8 cellular contexts compared by ENCODE assay signal in the genomic region with DNA sequence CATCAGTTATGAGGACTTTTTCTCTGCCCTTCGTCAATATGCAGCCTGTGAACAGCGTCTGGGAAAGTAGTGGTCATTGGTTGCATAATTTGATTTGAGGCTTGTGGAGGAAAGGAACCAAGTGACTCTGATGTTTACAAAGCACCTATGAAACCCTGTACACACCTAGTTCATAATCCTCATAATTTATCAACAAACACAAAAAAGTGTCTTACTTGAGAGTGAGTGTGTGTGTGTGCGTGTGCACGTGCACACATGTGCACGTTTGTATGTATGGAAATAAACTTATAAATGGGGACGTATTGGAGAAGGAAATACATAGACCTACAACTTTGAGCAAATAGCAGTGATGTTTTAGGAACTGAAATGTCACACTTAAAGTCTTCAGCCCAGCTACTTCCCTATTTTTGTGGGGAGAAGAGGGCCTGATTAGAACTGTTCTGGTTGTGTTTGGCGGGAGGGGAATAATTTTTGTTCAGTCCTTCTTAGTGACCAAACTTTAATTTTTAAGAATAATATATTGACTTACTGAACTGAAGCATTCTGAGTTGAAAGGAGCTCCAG. TPM values are rescaled to one million over a fixed set of nuclear protein-coding genes. Genes with fewer than 3 reads are reported as not detected.
A peak's percentile ranks its signal among the peaks of the same experiment; 100 is the strongest.
DNase-seq lines count a peak whose midpoint lies in the region; ATAC-seq, FAIRE-seq and TF ChIP-seq lines count a peak whose summit lies in the region.
"Not testable (repeated sequence)": the region's sequence is repeated elsewhere in the genome, so short reads cannot be mapped to it uniquely, and the experiment has no call there.

No MANE protein-coding gene starts in this region.

- peak overlapping the region; percentile 31; the same call in 1 of the 2 replicates for H3K9ac ChIP-seq in SU-DHL-6 (ENCODE audit: low read length)
- H3K9ac ChIP-seq in GM12878 (ENCODE audit: control insufficient read depth, insufficient read depth, low read length): not testable (repeated sequence)

- RAD21 ChIA-PET in GM12878 (lab: Charles Lee; ENCODE audit: unreplicated experiment): not testable (repeated sequence)

- 50% methylated on average over 6 of the region's 7 CpGs for WGBS in GM12878 (ENCODE audit: insufficient coverage, insufficient replicate concordance, low lambda C conversion rate, missing lambda C conversion rate)

- CTCF ChIA-PET in GM12878 (lab: Yijun Ruan, JAX): interaction anchor here (1.4 to 2.0 kb wide), 2 partner anchors 7 to 17 kb away, joined by 4 to 7 read pairs; no protein-coding TSS in a partner anchor

- peak overlapping the region in 1 of 2 donors; percentile 77 for H3K4me3 Mint-ChIP-seq in CD14-positive monocyte
- not testable (repeated sequence) for H3K4me3 Mint-ChIP-seq in activated T-cell treated with anti-CD3 and anti-CD28 coated beads, Interleukin-2, amount 50 U/mL, for 24 hours; stimulated activated memory B cell treated with anti-CD40 and anti-IgM and Interleukin-4, amounts not matched to agents 10 μg/mL and 1 μg/mL and 100 μg/mL, for 72 hours

- not testable (repeated sequence) for H3K9me2 ChIP-seq in SU-DHL-6 (replicated peaks; ENCODE audit: insufficient read depth, low read length)

- peaks cover 12% of the 10 kb centered on the region for H3K4me1 Mint-ChIP-seq in CD14-positive monocyte
- H3K4me1 Mint-ChIP-seq in activated T-cell treated with anti-CD3 and anti-CD28 coated beads, Interleukin-2, amount 50 U/mL, for 24 hours (ENCODE audit: low read depth); stimulated activated memory B cell treated with anti-CD40 and anti-IgM and Interleukin-4, amounts not matched to agents 10 μg/mL and 1 μg/mL and 100 μg/mL, for 72 hours: not testable (repeated sequence)

- H3K36me3 ChIP-seq in SU-DHL-6 (ENCODE audit: low read length): peaks cover 17% of the 10 kb centered on the region; the same call in 1 of the 2 replicates
- H3K36me3 ChIP-seq in GM12878 (ENCODE audit: control insufficient read depth in 2 of 2, insufficient read depth in 2 of 2, low read length in 1 of 2): peaks cover 0 to 25% of the 10 kb centered on the region in 2 experiments; a peak in 3 of 4 replicates

- peak; percentile 78 for FAIRE-seq in GM18507 (lab: Jason Lieb, UNC)
- peak; percentile 88 for FAIRE-seq in GM12878 (lab: Jason Lieb, UNC)

- H2AFZ ChIP-seq in SU-DHL-6 (ENCODE audit: low read depth, low read length, severe bottlenecking); GM12878 (ENCODE audit: control insufficient read depth, low read depth, low read length): not testable (repeated sequence)

- in situ Hi-C loops in GM12878 (cut with MboI): not testable (repeated sequence)

- not testable (repeated sequence) for H3K9me3 ChIP-seq in SU-DHL-6 (ENCODE audit: insufficient read depth, low read length); GM12878 (replicated peaks; ENCODE audit: control insufficient read depth, insufficient read depth, low read length)

- not testable (repeated sequence) for H3K27me3 ChIP-seq in SU-DHL-6 (ENCODE audit: low read length); GM12878 (replicated peaks in 1 of 2; ENCODE audit: control insufficient read depth in 2 of 2, insufficient read depth in 2 of 2, low read length in 1 of 2)

- peak overlapping the region; percentile 39 for H3K4me2 ChIP-seq in SU-DHL-6 (ENCODE audit: low read depth, low read length, poor library complexity, severe bottlenecking)
- H3K4me2 ChIP-seq in GM12878 (ENCODE audit: control insufficient read depth, insufficient read depth): not testable (repeated sequence)

- H3K27me3 Mint-ChIP-seq in CD14-positive monocyte (ENCODE audit: low read depth in 3 of 3); activated T-cell treated with anti-CD3 and anti-CD28 coated beads, Interleukin-2, amount 50 U/mL, for 24 hours; stimulated activated memory B cell treated with anti-CD40 and anti-IgM and Interleukin-4, amounts not matched to agents 10 μg/mL and 1 μg/mL and 100 μg/mL, for 72 hours: not testable (repeated sequence)

- H4K20me1 ChIP-seq in SU-DHL-6 (ENCODE audit: low read depth, low read length); GM12878 (ENCODE audit: control insufficient read depth, insufficient read depth): not testable (repeated sequence)

- H3K27ac Mint-ChIP-seq in CD14-positive monocyte: peak overlapping the region in 6 of 7 donors; percentile 77 to 94 (median 87)
- peak overlapping the region; percentile 0 for H3K27ac Mint-ChIP-seq in activated T-cell treated with anti-CD3 and anti-CD28 coated beads, Interleukin-2, amount 50 U/mL, for 24 hours
- peak overlapping the region; percentile 48 for H3K27ac Mint-ChIP-seq in stimulated activated memory B cell treated with anti-CD40 and anti-IgM and Interleukin-4, amounts not matched to agents 10 μg/mL and 1 μg/mL and 100 μg/mL, for 72 hours

- not testable (repeated sequence) for H3K9me3 Mint-ChIP-seq in CD14-positive monocyte; activated T-cell treated with anti-CD3 and anti-CD28 coated beads, Interleukin-2, amount 50 U/mL, for 24 hours; stimulated activated memory B cell treated with anti-CD40 and anti-IgM and Interleukin-4, amounts not matched to agents 10 μg/mL and 1 μg/mL and 100 μg/mL, for 72 hours

- not testable (repeated sequence) for BruUV-seq in GM12878 (replicated peaks; lab: Mats Ljungman, UMichigan)

- SMC1A ChIA-PET in GM12878 (lab: Charles Lee; ENCODE audit: uncharacterized antibody, unreplicated experiment): interaction anchor here (1.9 kb wide), 1 partner anchor 257 kb away, joined by 5 read pairs; no protein-coding TSS in a partner anchor

- not testable (repeated sequence) for TF ChIP-seq RAD21 in GM12878 (IDR thresholded peaks at IDR 0.05; ENCODE audit: insufficient read depth, low read depth, low read length)

- POLR2A ChIA-PET in GM12878 (lab: Charles Lee): not testable (repeated sequence)

- peak; percentile 45 for ATAC-seq in HG03175 (IDR thresholded peaks at IDR 0.05; ENCODE audit: unreplicated experiment)
- peak; percentile 55 for ATAC-seq in GM12878
- ATAC-seq in stimulated activated memory B cell treated with anti-CD40 and anti-IgM and Interleukin-4, amounts not matched to agents 10 μg/mL and 1 μg/mL and 100 μg/mL, for 72 hours: peak; percentile 24

- H3K27ac ChIP-seq in SU-DHL-6 (ENCODE audit: low read depth, low read length): peak overlapping the region; percentile 76
- H3K27ac ChIP-seq in GM12878 (ENCODE audit: control insufficient read depth, insufficient read depth): peak overlapping the region; percentile 34; the same call in 1 of the 2 replicates

- TF ChIP-seq CTCF in CD14-positive monocyte (IDR thresholded peaks at IDR 0.05); SU-DHL-6 (IDR thresholded peaks at IDR 0.05; ENCODE audit: insufficient read depth, low read length, poor library complexity, severe bottlenecking); GM12878 (IDR thresholded peaks at IDR 0.05 in 2 of 3, conservative IDR thresholded peaks at IDR 0.05 in 1 of 3; ENCODE audit: control insufficient read depth in 2 of 3, extremely low read depth in 1 of 3, insufficient read depth in 1 of 3, low read depth in 3 of 3, low read length in 3 of 3): not testable (repeated sequence)

- H3K4me3 ChIP-seq in SU-DHL-6 (ENCODE audit: insufficient read depth, low read length, poor library complexity, severe bottlenecking): peak overlapping the region; percentile 28
- H3K4me3 ChIP-seq in GM12878: not testable (repeated sequence)

- intact Hi-C loops in CD14-positive monocyte (cut with micrococcal nuclease); GM12878 (cut with micrococcal nuclease; ENCODE audit: unreplicated experiment): not testable (repeated sequence)

- not testable (repeated sequence) for H3K36me3 Mint-ChIP-seq in CD14-positive monocyte
- peaks cover 30% of the 10 kb centered on the region for H3K36me3 Mint-ChIP-seq in activated T-cell treated with anti-CD3 and anti-CD28 coated beads, Interleukin-2, amount 50 U/mL, for 24 hours (ENCODE audit: low read depth)
- H3K36me3 Mint-ChIP-seq in stimulated activated memory B cell treated with anti-CD40 and anti-IgM and Interleukin-4, amounts not matched to agents 10 μg/mL and 1 μg/mL and 100 μg/mL, for 72 hours: peaks cover 14% of the 10 kb centered on the region

- H3F3A ChIP-seq in SU-DHL-6 (ENCODE audit: insufficient read depth): not testable (repeated sequence)

- TF ChIP-seq EP300 in GM12878 (IDR thresholded peaks at IDR 0.05; ENCODE audit: borderline replicate concordance in 1 of 2, control insufficient read depth in 1 of 2, low read depth in 2 of 2, low read length in 2 of 2): not testable (repeated sequence)

- not testable (repeated sequence) for TF ChIP-seq POLR2A in GM12878 (IDR thresholded peaks at IDR 0.05; ENCODE audit: low read depth, low read length)

- H3K79me2 ChIP-seq in SU-DHL-6 (ENCODE audit: insufficient read depth, low read length); GM12878 (ENCODE audit: control insufficient read depth, insufficient read depth, low read length): not testable (repeated sequence)

- not testable (repeated sequence) for H3K4me1 ChIP-seq in GM12878 (ENCODE audit: control insufficient read depth, insufficient read depth, low read length)

- DNase-seq in CD14-positive monocyte (ENCODE audit: low spot score); GM18507 (ENCODE audit: extremely low spot score, insufficient read length, low read depth); activated T-cell treated with anti-CD3 and anti-CD28 coated beads, Interleukin-2, amount 50 U/mL, for 24 hours: not testable (repeated sequence)
- DNase-seq in MV-4-11 (lab: John Stamatoyannopoulos, UW): peak; percentile 52
- peak; percentile 5 for DNase-seq in GM12878 (ENCODE audit: low read depth, low spot score)

RNA-seq across cellular contexts. Expression of gene NUS1, which starts 31.8 kb away (rescaled TPM):
- 10 to 100 TPM; 15.6 to 16.8 TPM for polyA plus RNA-seq in CD14-positive monocyte
- 35.9 and 37.6 TPM in 2 replicates for total RNA-seq in GM12878 (2013; cell fraction: nucleolus; rRNA removed)
- 18.2 and 19.8 TPM in 2 replicates for total RNA-seq in GM12878 (2014; rRNA removed)
- total RNA-seq in GM12878 (2014; rRNA removed; fragmentation: Illumina TruSeq; extraction: Trizol): 26.8 and 28.4 TPM in 2 replicates
- 42.6 and 45.5 TPM in 2 replicates for total RNA-seq in GM12878 (2021)
- 21.4 TPM for polyA plus RNA-seq in GM12878 (2011; ENCODE audit: low read depth)
- polyA plus RNA-seq in GM12878 (2011; rRNA removed): 24.4 and 39.5 TPM in 2 replicates
- 8.6 and 15.4 TPM in 2 replicates for polyA plus RNA-seq in GM12878 (2011; cell fraction: cytosol; rRNA removed)
- polyA plus RNA-seq in GM12878 (2011; cell fraction: nucleus; rRNA removed): 12.5 and 13.8 TPM in 2 replicates
- polyA plus RNA-seq in GM12878 (2012): 38.1 and 40.2 TPM in 2 replicates
- polyA plus RNA-seq in GM12878 (2014; fragmentation: Illumina TruSeq; extraction: Trizol): 46.5 and 59.6 TPM in 2 replicates
- 10 to 100 TPM; 16.7 to 22.0 TPM for polyA plus RNA-seq in GM12878 (2014; fragmentation: Nextera tagmentation; extraction: Ambion mirVana)
- 21.3 and 22.3 TPM in 2 replicates for polyA plus RNA-seq in GM12878 (2014; rRNA removed)
- polyA plus RNA-seq in GM12878 (2016; fragmentation: Nextera tagmentation; extraction: Ambion mirVana): 10 to 100 TPM; 19.4 to 20.5 TPM
- 12.8 and 19.6 TPM in 2 replicates for polyA minus RNA-seq in GM12878 (2011; rRNA and poly(A)+ RNA removed)
- 9.0 and 11.2 TPM in 2 replicates for polyA minus RNA-seq in GM12878 (2011; cell fraction: cytosol; rRNA and poly(A)+ RNA removed)
- polyA minus RNA-seq in GM12878 (2011; cell fraction: nucleus; rRNA and poly(A)+ RNA removed): 6.9 and 10.0 TPM in 2 replicates

Comparison
In these comparisons a context has a peak if more than half of its experiments do, and no peak if none do; other contexts are left out.
1. H3K27ac Mint-ChIP-seq: peak in every context shown above with its lines; median percentile 87 in CD14-positive monocyte; 48 in stimulated activated memory B cell treated with anti-CD40 and anti-IgM and Interleukin-4, amounts not matched to agents 10 μg/mL and 1 μg/mL and 100 μg/mL, for 72 hours; 0 in activated T-cell treated with anti-CD3 and anti-CD28 coated beads, Interleukin-2, amount 50 U/mL, for 24 hours.